Comparison of ENCODE assay signal across 1 cellular context in genomic region chr17:44011876-44012275, GRCh38.
TF ChIP-seq lines count a peak whose summit lies in the region.

No MANE protein-coding gene starts in this region.

TF ChIP-seq in H1, 55 proteins besides CTCF, POLR2A, EP300 and RAD21:
- TF ChIP-seq ASH2L (IDR thresholded peaks at IDR 0.05; ENCODE audit: low read length): no peak
- no peak for TF ChIP-seq SUZ12 (IDR thresholded peaks at IDR 0.05; ENCODE audit: low read length)
- TF ChIP-seq RFX5 (IDR thresholded peaks at IDR 0.05; ENCODE audit: borderline replicate concordance, low read depth, low read length): no peak
- no peak for TF ChIP-seq USF2 (IDR thresholded peaks at IDR 0.05; ENCODE audit: low read length)
- no peak for TF ChIP-seq CREB1 (IDR thresholded peaks at IDR 0.05)
- no peak for TF ChIP-seq YY1 (IDR thresholded peaks at IDR 0.05; ENCODE audit: low read depth, low read length)
- no peak for TF ChIP-seq TCF12 (IDR thresholded peaks at IDR 0.05; ENCODE audit: low read depth, low read length)
- TF ChIP-seq RNF2 (IDR thresholded peaks at IDR 0.05; ENCODE audit: borderline replicate concordance, low read depth, low read length, missing control alignments, poor library complexity, severe bottlenecking): no peak
- TF ChIP-seq JUN (IDR thresholded peaks at IDR 0.05; ENCODE audit: low read depth, low read length): no peak
- no peak for TF ChIP-seq GABPA (IDR thresholded peaks at IDR 0.05; ENCODE audit: borderline replicate concordance, insufficient read depth, low read length)
- no peak for TF ChIP-seq TBP (IDR thresholded peaks at IDR 0.05; ENCODE audit: low read depth, low read length)
- no peak for TF ChIP-seq POU5F1 (IDR thresholded peaks at IDR 0.05; ENCODE audit: low read depth, low read length)
- no peak for TF ChIP-seq ZNF274 (IDR thresholded peaks at IDR 0.05; ENCODE audit: borderline replicate concordance, extremely low read depth, low read length)
- no peak for TF ChIP-seq CBX8 (IDR thresholded peaks at IDR 0.05; ENCODE audit: borderline replicate concordance, low read depth, low read length)
- no peak for TF ChIP-seq ATF2 (IDR thresholded peaks at IDR 0.05; ENCODE audit: low read length)
- TF ChIP-seq CBX5 (IDR thresholded peaks at IDR 0.05; ENCODE audit: low read depth, low read length): no peak
- no peak for TF ChIP-seq CHD7 (IDR thresholded peaks at IDR 0.05; ENCODE audit: insufficient replicate concordance, low read length)
- no peak for TF ChIP-seq SP1 (IDR thresholded peaks at IDR 0.05; ENCODE audit: low read depth, low read length)
- no peak for TF ChIP-seq TEAD4 (IDR thresholded peaks at IDR 0.05; ENCODE audit: low read depth, low read length)
- TF ChIP-seq SP2 (IDR thresholded peaks at IDR 0.05; ENCODE audit: low read length): no peak
TF ChIP-seq in H1: peak in this region for 0.
